Comparison of ENCODE assay signal across 26 cellular contexts in genomic region chr9:98888794-98889495, GRCh38. TPM values are rescaled to one million over a fixed set of nuclear protein-coding genes. Genes with fewer than 3 reads are reported as not detected.
DNase-seq lines count a peak whose midpoint lies in the region; ATAC-seq, FAIRE-seq and TF ChIP-seq lines count a peak whose summit lies in the region.
"Had no signal": no experiment of that assay in that cellular context is flagged by ENCODE, and none has a peak within 500 bp of the region (broad histone marks: within the 10 kb centered on the region; RNA-seq: fewer than 3 reads in every experiment).

No MANE protein-coding gene starts in this region.

- H3K4me3 Mint-ChIP-seq in GM23338 = no peak overlapping the region
- H3K4me3 Mint-ChIP-seq in chondrocyte (ENCODE audit: unreplicated experiment) = no peak overlapping the region
- H3K4me3 Mint-ChIP-seq: activated CD8-positive, alpha-beta memory T cell treated with anti-CD3 and anti-CD28 coated beads, Interleukin-2, amount 10 ng/mL, durations not matched to agents 7 days and 5 days; activated T-helper 17 cell treated with anti-CD3 and anti-CD28 coated beads, Interleukin-2, amount 50 U/mL, for 72 hours; natural killer cell had no signal

- no peaks in the 10 kb centered on the region for H3K9me3 Mint-ChIP-seq in GM23338
- no peaks in the 10 kb centered on the region for H3K9me3 Mint-ChIP-seq in chondrocyte (ENCODE audit: low read depth)
- H3K9me3 Mint-ChIP-seq: activated T-helper 17 cell treated with anti-CD3 and anti-CD28 coated beads, Interleukin-2, amount 50 U/mL, for 72 hours; natural killer cell had no signal

- CTCF ChIA-PET in HepG2 (lab: Yijun Ruan, JAX; ENCODE audit: low intra/inter-chr PET ratio, low total read pairs) = no interaction called here

- no peaks in the 10 kb centered on the region for H3K27me3 ChIP-seq in GM23338 (ENCODE audit: insufficient read depth)
- no peaks in the 10 kb centered on the region for H3K27me3 ChIP-seq in right atrium auricular region
- no peaks in the 10 kb centered on the region for H3K27me3 ChIP-seq in subcutaneous abdominal adipose tissue (ENCODE audit: control insufficient read depth in 5 of 5, insufficient read depth in 4 of 5, low read length in 5 of 5)
- H3K27me3 ChIP-seq in HepG2 (ENCODE audit: control insufficient read depth in 1 of 2, insufficient read depth in 2 of 2, low read length in 2 of 2) = peaks cover 0 to 14% of the 10 kb centered on the region in 2 experiments; a peak in 2 of 5 replicates
- H3K27me3 ChIP-seq in BE2C = peaks cover 12% of the 10 kb centered on the region
- H3K27me3 ChIP-seq: cardiac muscle cell, esophagus muscularis mucosa, hepatocyte, pancreas, testis had no signal

- H3K36me3 ChIP-seq in GM23338 (ENCODE audit: insufficient read depth) (no peaks in the 10 kb centered on the region), right atrium auricular region (no peaks in the 10 kb centered on the region), subcutaneous abdominal adipose tissue (ENCODE audit: control insufficient read depth in 5 of 5, insufficient read depth in 5 of 5, low read length in 5 of 5) (no peaks in the 10 kb centered on the region), HepG2 (replicated peaks in 1 of 2; ENCODE audit: control insufficient read depth in 1 of 2, insufficient read depth in 2 of 2, low read length in 2 of 2) (no peaks in the 10 kb centered on the region), BE2C (no peaks in the 10 kb centered on the region)
- H3K36me3 ChIP-seq: cardiac muscle cell, esophagus muscularis mucosa, pancreas, spleen had no signal

- no peak for TF ChIP-seq RAD21 in HepG2 (CRISPR knock-in tag; IDR thresholded peaks at IDR 0.05)

- TF ChIP-seq EP300 in HepG2 (IDR thresholded peaks at IDR 0.05; ENCODE audit: low read depth in 2 of 2, low read length in 2 of 2) = no peak
- TF ChIP-seq EP300 in HepG2 (CRISPR knock-in tag; IDR thresholded peaks at IDR 0.05; ENCODE audit: borderline replicate concordance) = no peak

- H2AFZ ChIP-seq in GM23338 = peak overlapping the region; percentile 38; the same call in 1 of the 2 replicates
- H2AFZ ChIP-seq in HepG2 (ENCODE audit: low read length) = no peak overlapping the region
- H2AFZ ChIP-seq: hepatocyte had no signal

- H3K9me3 ChIP-seq in right atrium auricular region (no peaks in the 10 kb centered on the region), subcutaneous abdominal adipose tissue (ENCODE audit: control insufficient read depth in 5 of 5, low read length in 5 of 5) (no peaks in the 10 kb centered on the region), HepG2 (ENCODE audit: low read length) (no peaks in the 10 kb centered on the region), BE2C (no peaks in the 10 kb centered on the region)
- H3K9me3 ChIP-seq: esophagus muscularis mucosa, pancreas, spleen, testis had no signal

- DNase-seq in GM23338 (ENCODE audit: low spot score) = no peak
- DNase-seq in chondrocyte (ENCODE audit: low spot score) = no peak
- no peak for DNase-seq in right atrium auricular region (ENCODE audit: low spot score)
- DNase-seq in HepG2 (ENCODE audit: low spot score) = no peak
- DNase-seq in BE2C = no peak
- DNase-seq in activated CD4-positive, alpha-beta T cell treated with anti-CD3 and anti-CD28 coated beads, Interleukin-2, amount 50 U/mL, for 48 hours = no peak
- DNase-seq: activated CD8-positive, alpha-beta memory T cell treated with anti-CD3 and anti-CD28 coated beads, Interleukin-2, amount 10 ng/mL, durations not matched to agents 7 days and 5 days; AML-193; DND-41; effector CD4-positive, alpha-beta T cell; mesenchymal stem cell; MV-4-11; natural killer cell; NCI-H2081; NK-92 treated with Interleukin-12 subunit alpha and Interleukin-12 subunit beta, amount 100 ng/mL, for 24 hours; pancreas; spleen; stimulated activated CD8-positive, alpha-beta memory T cell treated with anti-CD3 and anti-CD28 coated beads, Interleukin-4, amount 100 ng/mL, for 48 hours; testis had no signal

- H3K27me3 Mint-ChIP-seq in GM23338 (ENCODE audit: insufficient read depth, low read depth, poor library complexity) (no peaks in the 10 kb centered on the region), chondrocyte (ENCODE audit: low read depth) (peaks cover 8% of the 10 kb centered on the region)

- H3K4me3 ChIP-seq in GM23338 (no peak overlapping the region), right atrium auricular region (no peak overlapping the region), subcutaneous abdominal adipose tissue (ENCODE audit: low read depth in 1 of 5, low read length in 5 of 5) (no peak overlapping the region), HepG2 (replicated peaks in 1 of 3; ENCODE audit: insufficient read depth in 1 of 3, low read depth in 2 of 3, low read length in 3 of 3) (no peak overlapping the region), BE2C (ENCODE audit: low read depth, low read length) (no peak overlapping the region)
- H3K4me3 ChIP-seq: cardiac muscle cell, esophagus muscularis mucosa, hepatocyte, pancreas, spleen, testis had no signal

- H3K27ac ChIP-seq in GM23338 (ENCODE audit: low read depth) (no peak overlapping the region), right atrium auricular region (peak overlapping the region; percentile 1 to 34), subcutaneous abdominal adipose tissue (ENCODE audit: low read depth, low read length) (peak overlapping the region; percentile 45), HepG2 (ENCODE audit: extremely low read length, insufficient read depth, low read length) (no peak overlapping the region)
- H3K27ac ChIP-seq: cardiac muscle cell, esophagus muscularis mucosa, hepatocyte, pancreas, testis had no signal

- H3K79me2 ChIP-seq in GM23338 (replicated peaks; ENCODE audit: insufficient read depth) = no peaks in the 10 kb centered on the region
- H3K79me2 ChIP-seq in HepG2 (ENCODE audit: insufficient read depth, low read length) = no peaks in the 10 kb centered on the region
- H3K79me2 ChIP-seq: hepatocyte had no signal

- WGBS in HepG2 (ENCODE audit: low lambda C conversion rate) = 27% methylated on average over 5 of the region's 5 CpGs

- no peaks in the 10 kb centered on the region for H3K9me2 ChIP-seq in GM23338 (ENCODE audit: insufficient read depth)

- FAIRE-seq in HepG2 (lab: Jason Lieb, UNC) = no peak
- FAIRE-seq: islet of Langerhans, pancreas had no signal

- H4K20me1 ChIP-seq in GM23338 (replicated peaks; ENCODE audit: insufficient read depth) (no peaks in the 10 kb centered on the region), HepG2 (ENCODE audit: insufficient read depth, low read length) (no peaks in the 10 kb centered on the region)

- H3K4me1 ChIP-seq in GM23338 (ENCODE audit: insufficient read depth) = no peaks in the 10 kb centered on the region
- peaks cover 0 to 61% of the 10 kb centered on the region in 2 donors for H3K4me1 ChIP-seq in right atrium auricular region
- peaks cover 8 to 77% (median 45%) of the 10 kb centered on the region in 5 donors for H3K4me1 ChIP-seq in subcutaneous abdominal adipose tissue (ENCODE audit: control insufficient read depth in 5 of 5, insufficient read depth in 5 of 5, low read length in 5 of 5)
- no peaks in the 10 kb centered on the region for H3K4me1 ChIP-seq in HepG2 (ENCODE audit: insufficient read depth, low read length)
- no peaks in the 10 kb centered on the region for H3K4me1 ChIP-seq in BE2C

- intact Hi-C loops in HepG2 (cut with micrococcal nuclease; ENCODE audit: unreplicated experiment) = no loop called here

- no peak for TF ChIP-seq POLR2A in HepG2 (IDR thresholded peaks at IDR 0.05; ENCODE audit: insufficient read depth in 1 of 2, low read depth in 2 of 2, low read length in 2 of 2)

- H3F3A ChIP-seq in GM23338 (replicated peaks; ENCODE audit: low read depth) = no peaks in the 10 kb centered on the region

- TF ChIP-seq CTCF in GM23338 (conservative IDR thresholded peaks at IDR 0.05; ENCODE audit: low read depth in 2 of 2) (no peak), chondrocyte (IDR thresholded peaks at IDR 0.05) (no peak), right atrium auricular region (IDR thresholded peaks at IDR 0.05) (no peak), HepG2 (CRISPR knock-in tag; IDR thresholded peaks at IDR 0.05) (no peak), BE2C (IDR thresholded peaks at IDR 0.05; ENCODE audit: low read depth, low read length) (no peak)

- no TSS peak for BruUV-seq in HepG2 (replicated peaks; lab: Mats Ljungman, UMichigan)

- no peak overlapping the region for H3K4me2 ChIP-seq in GM23338
- no peak overlapping the region for H3K4me2 ChIP-seq in HepG2 (ENCODE audit: low read depth, low read length)
- H3K4me2 ChIP-seq: hepatocyte had no signal

- H3K36me3 Mint-ChIP-seq in GM23338 (ENCODE audit: low read depth) (no peaks in the 10 kb centered on the region), chondrocyte (ENCODE audit: low read depth) (no peaks in the 10 kb centered on the region)
- H3K36me3 Mint-ChIP-seq: activated CD8-positive, alpha-beta memory T cell treated with anti-CD3 and anti-CD28 coated beads, Interleukin-2, amount 10 ng/mL, durations not matched to agents 7 days and 5 days; natural killer cell had no signal

- ATAC-seq in GM23338 = no peak
- no peak for ATAC-seq in HepG2
- no peak for ATAC-seq in HG03025 (IDR thresholded peaks at IDR 0.05; ENCODE audit: low FRiP score, unreplicated experiment)
- ATAC-seq: activated CD8-positive, alpha-beta memory T cell treated with anti-CD3 and anti-CD28 coated beads, Interleukin-2, amount 10 ng/mL, durations not matched to agents 7 days and 5 days; activated T-helper 17 cell treated with anti-CD3 and anti-CD28 coated beads, Interleukin-2, amount 50 U/mL, for 72 hours; natural killer cell had no signal

- H3K9ac ChIP-seq in subcutaneous abdominal adipose tissue (ENCODE audit: low read length in 5 of 5) = peak overlapping the region in 1 of 5 donors; percentile 24
- H3K9ac ChIP-seq in HepG2 (ENCODE audit: insufficient read depth, low read depth, low read length) = no peak overlapping the region

- H3K4me1 Mint-ChIP-seq in GM23338 (no peaks in the 10 kb centered on the region), chondrocyte (ENCODE audit: low read depth) (peaks cover 30% of the 10 kb centered on the region)
- H3K4me1 Mint-ChIP-seq: activated CD8-positive, alpha-beta memory T cell treated with anti-CD3 and anti-CD28 coated beads, Interleukin-2, amount 10 ng/mL, durations not matched to agents 7 days and 5 days; activated T-helper 17 cell treated with anti-CD3 and anti-CD28 coated beads, Interleukin-2, amount 50 U/mL, for 72 hours; natural killer cell had no signal

- in situ Hi-C loops in HepG2 (cut with HindIII; ENCODE audit: extremely low pct_ligation_motif_present, low pct_unique_long_range_greater_than_20kb) = no loop called here

- POLR2A ChIA-PET in HepG2 (lab: Yijun Ruan, JAX) = no interaction called here

- H3K27ac Mint-ChIP-seq in GM23338 (no peak overlapping the region), chondrocyte (ENCODE audit: unreplicated experiment) (peak overlapping the region; percentile 51)
- H3K27ac Mint-ChIP-seq: activated CD8-positive, alpha-beta memory T cell treated with anti-CD3 and anti-CD28 coated beads, Interleukin-2, amount 10 ng/mL, durations not matched to agents 7 days and 5 days; activated T-helper 17 cell treated with anti-CD3 and anti-CD28 coated beads, Interleukin-2, amount 50 U/mL, for 72 hours; natural killer cell had no signal

RNA-seq across cellular contexts. Expression of gene COL15A1, which starts 54.8 kb away (rescaled TPM):
- 0.17 and 0.50 TPM in 2 replicates for total RNA-seq in GM23338 (2014; rRNA removed; shearing (Covaris generic))
- polyA plus RNA-seq in GM23338 (2016; fragmentation: Nextera tagmentation; extraction: Ambion mirVana) = 0.18 TPM in 1 of 2 replicates, not detected in the other
- total RNA-seq in chondrocyte = 5.2 to 7.1 TPM (median 5.4 TPM) in 3 replicates
- 10 to 100 TPM; 22.4 to 38.2 TPM for total RNA-seq in right atrium auricular region
- total RNA-seq in HepG2 (2016; rRNA removed; fragmentation: Illumina TruSeq; extraction: Trizol) = not detected in 2 replicates
- total RNA-seq in HepG2 (2016; cell fraction: cytosol; rRNA removed; fragmentation: Illumina TruSeq; extraction: Trizol; ENCODE audit: low read depth) = not detected in 2 replicates
- not detected in 2 replicates for total RNA-seq in HepG2 (2016; cell fraction: insoluble cytoplasmic fraction; rRNA removed; fragmentation: Illumina TruSeq; extraction: Trizol)
- total RNA-seq in HepG2 (2016; cell fraction: membrane; rRNA removed; fragmentation: Illumina TruSeq; extraction: Trizol) = not detected in 2 replicates
- total RNA-seq in HepG2 (2016; cell fraction: nucleus; rRNA removed; fragmentation: Illumina TruSeq; extraction: Trizol) = not detected in 2 replicates
- polyA plus RNA-seq in HepG2 (2011; rRNA removed) = not detected in 2 replicates
- not detected in 2 replicates for polyA plus RNA-seq in HepG2 (2011; cell fraction: cytosol; rRNA removed)
- not detected in 2 replicates for polyA plus RNA-seq in HepG2 (2011; cell fraction: nucleus; rRNA removed)
- polyA plus RNA-seq in HepG2 (2012) = not detected in 2 replicates
- polyA plus RNA-seq in HepG2 (2016; cell fraction: cytosol; fragmentation: Illumina TruSeq; extraction: Trizol; ENCODE audit: low read depth) = not detected in 2 replicates
- polyA plus RNA-seq in HepG2 (2016; cell fraction: insoluble cytoplasmic fraction; fragmentation: Illumina TruSeq; extraction: Trizol; ENCODE audit: low read depth) = not detected in 2 replicates
- polyA plus RNA-seq in HepG2 (2016; cell fraction: membrane; fragmentation: Illumina TruSeq; extraction: Trizol; ENCODE audit: low read depth) = not detected in 2 replicates
- not detected in 2 replicates for polyA plus RNA-seq in HepG2 (2016; cell fraction: nucleus; fragmentation: Illumina TruSeq; extraction: Trizol; ENCODE audit: insufficient read depth, low read depth)
- polyA minus RNA-seq in HepG2 (2011; rRNA and poly(A)+ RNA removed; ENCODE audit: low replicate concordance) = 2.3 TPM in 1 of 2 replicates, not detected in the other
- not detected in 2 replicates for polyA minus RNA-seq in HepG2 (2011; cell fraction: cytosol; rRNA and poly(A)+ RNA removed)
- polyA minus RNA-seq in HepG2 (2011; cell fraction: nucleus; rRNA and poly(A)+ RNA removed) = not detected in 2 replicates
- not detected for polyA plus RNA-seq in BE2C (2012; ENCODE audit: insufficient read depth, insufficient read length, low read depth)

Comparison
In these comparisons a context has a peak if more than half of its experiments do, and no peak if none do; other contexts are left out.
1. H3K27ac ChIP-seq: peak in right atrium auricular region (2 of 2) and subcutaneous abdominal adipose tissue (single experiment); none in GM23338 (single experiment) and HepG2 (single experiment).